Comparison of ENCODE assay signal across 10 cellular contexts in genomic region chrX:129737921-129738320, GRCh38. TPM values are rescaled to one million over a fixed set of nuclear protein-coding genes. Genes with fewer than 3 reads are reported as not detected.
DNase-seq lines count a peak whose midpoint lies in the region; ATAC-seq, FAIRE-seq and TF ChIP-seq lines count a peak whose summit lies in the region.
"Had no signal": no experiment of that assay in that cellular context is flagged by ENCODE, and none has a peak within 500 bp of the region (broad histone marks: within the 10 kb centered on the region; RNA-seq: fewer than 3 reads in every experiment).

No MANE protein-coding gene starts in this region.

- ATAC-seq in psoas muscle (peak; percentile 30 to 73 (median 42)), HG03460 (IDR thresholded peaks at IDR 0.05; ENCODE audit: unreplicated experiment) (no peak)

- TF ChIP-seq CTCF in psoas muscle (IDR thresholded peaks at IDR 0.05) = no peak

- 62 to 80% (median 80%) methylated on average over 5 of the region's 5 CpGs for WGBS in psoas muscle, 3 donors

- intact Hi-C loops in psoas muscle (cut with DNase I) = no loop called here

- H3K9me3 ChIP-seq in psoas muscle = no peaks in the 10 kb centered on the region

- peaks cover 0 to 8% (median 0%) of the 10 kb centered on the region in 3 donors for H3K27me3 ChIP-seq in psoas muscle (ENCODE audit: insufficient read depth in 3 of 3, low read length in 2 of 3)

- H3K4me1 ChIP-seq in psoas muscle = no peaks in the 10 kb centered on the region

- no peak overlapping the region for H3K4me3 ChIP-seq in psoas muscle

- DNase-seq in GM12891 (ENCODE audit: insufficient read length, low spot score) = no peak
- peak; percentile 69 for DNase-seq in MV-4-11 (lab: John Stamatoyannopoulos, UW)
- peak; percentile 68 for DNase-seq in fibroblast of gingiva (ENCODE audit: low read depth)
- no peak for DNase-seq in psoas muscle
- DNase-seq in GM19239 (ENCODE audit: insufficient read length, low spot score) = no peak
- no peak for DNase-seq in NCI-H1092 treated with DMSO at 0.1 percent for 48 hours (lab: John Stamatoyannopoulos, UW)
- no peak for DNase-seq in HK-2 (ENCODE audit: unreplicated experiment)
- DNase-seq: activated effector memory CD4-positive, alpha-beta T cell treated with Interleukin-2 at 50 U/mL for 16 hours had no signal

- no peak overlapping the region for H3K27ac ChIP-seq in psoas muscle
- H3K27ac ChIP-seq: KMS-11 had no signal

- TF ChIP-seq POLR2A in GM12891 (IDR thresholded peaks at IDR 0.05; ENCODE audit: low read depth, low read length) = no peak

- FAIRE-seq in GM12891 (lab: Jason Lieb, UNC) (peak; percentile 26), GM19239 (lab: Jason Lieb, UNC) (no peak)

- H3K36me3 ChIP-seq in psoas muscle (ENCODE audit: insufficient read depth in 1 of 2, low read depth in 1 of 2) = no peaks in the 10 kb centered on the region

TF ChIP-seq in GM12891, 5 proteins besides CTCF, POLR2A, EP300 and RAD21:
- no peak for TF ChIP-seq POLR2AphosphoS5 (IDR thresholded peaks at IDR 0.05; ENCODE audit: low read depth, low read length)
TF ChIP-seq in GM12891: peak in this region for 0.

RNA-seq across cellular contexts. Expression of gene XPNPEP2, which starts 0.9 kb away (rescaled TPM):
- polyA plus RNA-seq in GM12891 (2012; ENCODE audit: low read depth, missing spikeins) = 0.69 TPM
- total RNA-seq in psoas muscle = under 1 TPM; 0.25 to 0.97 (median 0.49) TPM
- under 1 TPM; 0.41 to 0.52 (median 0.43) TPM for polyA plus RNA-seq in psoas muscle

RNA-seq across cellular contexts. Expression of gene SASH3, which starts 41.8 kb away (rescaled TPM):
- 111 TPM for polyA plus RNA-seq in GM12891 (2012; ENCODE audit: low read depth, missing spikeins)
- total RNA-seq in psoas muscle = 1 to 10 TPM; 1.8 to 2.5 (median 2.3) TPM
- 1 to 10 TPM in 2 of 3 donors, under 1 TPM in 1; 0.58 to 2.2 (median 1.1) TPM for polyA plus RNA-seq in psoas muscle

Comparison
In these comparisons a context has a peak if more than half of its experiments do, and no peak if none do; other contexts are left out.
1. DNase-seq: peak in MV-4-11 (single experiment) and fibroblast of gingiva (single experiment); none in GM12891 (single experiment), psoas muscle (0 of 2), GM19239 (single experiment), NCI-H1092 treated with DMSO at 0.1 percent for 48 hours (single experiment) and HK-2 (single experiment).